In the genomic region with DNA sequence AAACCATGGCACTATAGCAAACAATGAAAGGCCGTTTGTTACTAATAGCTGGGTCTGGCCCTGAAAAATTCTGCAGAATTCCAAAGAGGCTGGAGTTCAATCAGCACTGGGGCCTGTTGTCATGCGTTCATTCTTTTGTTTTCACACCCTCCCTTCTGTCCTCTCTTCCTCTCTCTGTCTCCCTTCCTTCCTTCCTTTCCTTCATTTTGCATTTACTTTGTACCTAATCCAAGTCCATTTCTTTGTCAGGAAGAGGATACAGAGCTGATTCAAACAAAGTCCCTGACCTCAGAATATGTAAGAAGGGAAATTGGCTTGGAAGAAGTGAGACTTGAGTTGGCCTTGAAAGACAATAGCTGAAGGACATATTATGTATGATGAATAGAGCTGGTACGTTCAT, we compare ENCODE assay signal across 1 cellular context.
TF ChIP-seq lines count a peak whose summit lies in the region.

No MANE protein-coding gene starts in this region.

TF ChIP-seq in GM23338, 12 proteins besides CTCF, POLR2A, EP300 and RAD21:
- TF ChIP-seq EZH2phosphoT487 (IDR thresholded peaks at IDR 0.05; ENCODE audit: unreplicated experiment) (no peak), NANOG (IDR thresholded peaks at IDR 0.05; ENCODE audit: borderline replicate concordance) (peak; percentile 62)
